ENCODE assay signal across 10 cellular contexts in genomic region chr11:18246379-18247161, GRCh38. TPM values are rescaled to one million over a fixed set of nuclear protein-coding genes. Genes with fewer than 3 reads are reported as not detected.
DNase-seq lines count a peak whose midpoint lies in the region; ATAC-seq and TF ChIP-seq lines count a peak whose summit lies in the region.
"Not testable (repeated sequence)": the region's sequence is repeated elsewhere in the genome, so short reads cannot be mapped to it uniquely, and the experiment has no call there.
"Had no signal": no experiment of that assay in that cellular context is flagged by ENCODE, and none has a peak within 500 bp of the region (broad histone marks: within the 10 kb centered on the region; RNA-seq: fewer than 3 reads in every experiment).

No MANE protein-coding gene starts in this region.

- not testable (repeated sequence) for H3K27ac ChIP-seq in Panc1 (ENCODE audit: low read length)
- H3K27ac ChIP-seq in left lung, result peak overlapping the region in 1 of 2 donors; percentile 45
- H3K27ac ChIP-seq in upper lobe of right lung, result peak overlapping the region; percentile 42

- POLR2A ChIA-PET in Panc1 (lab: Charles Lee), result not testable (repeated sequence)

- not testable (repeated sequence) for H3K4me3 ChIP-seq in Panc1 (ENCODE audit: low read depth in 2 of 2, low read length in 2 of 2); left lung; upper lobe of right lung

- in situ Hi-C loops in Panc1 (cut with HindIII; ENCODE audit: low pct_unique_long_range_greater_than_20kb, low sequenced_read_pairs), result not testable (repeated sequence)

- not testable (repeated sequence) for H3K9me3 ChIP-seq in Panc1 (ENCODE audit: control insufficient read depth, insufficient read depth, low read depth, low read length); left lung; upper lobe of right lung

- H3K4me1 ChIP-seq in Panc1 (ENCODE audit: control insufficient read depth, insufficient read depth, low read length); left lung; upper lobe of right lung: not testable (repeated sequence)

- CTCF ChIA-PET in Panc1 (lab: Charles Lee), result interaction anchor here (0.6 kb wide), 1 partner anchor 290 kb away, joined by 14 read pairs; no protein-coding TSS in a partner anchor

- intact Hi-C loops in Panc1 (cut with micrococcal nuclease; ENCODE audit: unreplicated experiment); left lung (cut with DNase I); upper lobe of right lung (cut with DNase I): not testable (repeated sequence)

- BruUV-seq in Panc1 (replicated peaks; lab: Mats Ljungman, UMichigan), result not testable (repeated sequence)

- not testable (repeated sequence) for TF ChIP-seq CTCF in Panc1 (IDR thresholded peaks at IDR 0.05); left lung (IDR thresholded peaks at IDR 0.05); upper lobe of right lung (IDR thresholded peaks at IDR 0.05)

- ATAC-seq in GM18511 (IDR thresholded peaks at IDR 0.05; ENCODE audit: unreplicated experiment), result peak; percentile 91
- ATAC-seq in GM19467 (IDR thresholded peaks at IDR 0.05; ENCODE audit: unreplicated experiment), result peak; percentile 65
- ATAC-seq in HG02840 (IDR thresholded peaks at IDR 0.05; ENCODE audit: low FRiP score, unreplicated experiment), result peak; percentile 67
- peak; percentile 85 for ATAC-seq in HG03442 (IDR thresholded peaks at IDR 0.05; ENCODE audit: unreplicated experiment)
- ATAC-seq in Panc1, result peak; percentile 18; the same call in 1 of the 2 replicates
- peak; percentile 49 for ATAC-seq in left lung
- ATAC-seq in upper lobe of right lung, result peak; percentile 65

- not testable (repeated sequence) for H3K36me3 ChIP-seq in Panc1 (ENCODE audit: control insufficient read depth, insufficient read depth, low read length); left lung; upper lobe of right lung

- not testable (repeated sequence) for DNase-seq in Panc1 (ENCODE audit: low read depth, low spot score); left lung; upper lobe of right lung
- DNase-seq in activated effector memory CD4-positive, alpha-beta T cell treated with anti-CD3 and anti-CD28 coated beads, Interleukin-2, amount 50 U/mL, for 16 hours, result peak; percentile 65

- H3K27me3 ChIP-seq in Panc1 (ENCODE audit: control insufficient read depth, insufficient read depth, low read length); left lung; upper lobe of right lung: not testable (repeated sequence)

RNA-seq across cellular contexts. Expression of gene SAA2, which starts 1.9 kb away (rescaled TPM):
- total RNA-seq in Panc1 (2021; ENCODE audit: unreplicated experiment) (4.0 TPM), left lung (10 to 100 TPM in 1 of 2 donors, under 1 TPM in 1; 0.38 to 92.5 TPM), upper lobe of right lung (4.2 TPM)
- polyA plus RNA-seq in Panc1 (2012; ENCODE audit: insufficient read length), result not detected
- polyA plus RNA-seq: SK-N-SH had no signal

RNA-seq across cellular contexts. Expression of gene SAA4, which starts 10.0 kb away (rescaled TPM):
- not detected for total RNA-seq in Panc1 (2021; ENCODE audit: unreplicated experiment)
- not detected for polyA plus RNA-seq in Panc1 (2012; ENCODE audit: insufficient read length)
- 1 to 10 TPM in 1 of 2 donors, not detected in 1; 3.7 TPM for total RNA-seq in left lung
- total RNA-seq in upper lobe of right lung, result not detected
- total RNA-seq: kidney epithelial cell had no signal
- polyA plus RNA-seq: SK-N-SH had no signal

RNA-seq across cellular contexts. Expression of gene SAA1, which starts 19.5 kb away (rescaled TPM):
- 7.9 TPM for total RNA-seq in Panc1 (2021; ENCODE audit: unreplicated experiment)
- 0.42 TPM for polyA plus RNA-seq in Panc1 (2012; ENCODE audit: insufficient read length)
- 100 to 1,000 TPM in 1 of 2 donors, under 1 TPM in 1; 0.58 to 194 TPM for total RNA-seq in left lung
- total RNA-seq in upper lobe of right lung, result 13.3 TPM
- polyA plus RNA-seq: SK-N-SH had no signal

Comparison
In these comparisons a context has a peak if more than half of its experiments do, and no peak if none do; other contexts are left out.
1. ATAC-seq: peak in every context shown above with its lines; median percentile 91 in GM18511; 85 in HG03442; 67 in HG02840; 65 in GM19467; 65 in upper lobe of right lung; 49 in left lung; 18 in Panc1.